Comparison of ENCODE assay signal across 8 cellular contexts in the genomic region with DNA sequence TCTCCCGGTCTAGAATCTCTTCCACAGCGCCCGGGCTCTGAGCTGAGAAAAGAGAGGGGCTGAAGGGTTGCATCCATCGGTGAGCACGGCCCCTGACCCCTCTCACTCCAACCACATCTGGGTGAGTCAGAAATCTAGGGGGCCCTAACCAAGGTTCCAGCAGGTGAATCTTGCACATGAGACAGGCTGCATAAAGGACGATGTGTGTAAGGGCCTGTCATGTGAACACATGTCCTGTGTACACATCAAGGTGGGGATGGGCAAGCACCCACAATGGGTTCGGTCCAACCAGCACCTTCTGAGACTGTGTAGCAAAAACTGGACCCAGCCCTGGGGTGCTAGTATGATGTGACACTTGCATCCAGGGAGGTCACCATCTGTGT. TPM values are rescaled to one million over a fixed set of nuclear protein-coding genes. Genes with fewer than 3 reads are reported as not detected.
A peak's percentile ranks its signal among the peaks of the same experiment; 100 is the strongest.
DNase-seq lines count a peak whose midpoint lies in the region; ATAC-seq and TF ChIP-seq lines count a peak whose summit lies in the region.

No MANE protein-coding gene starts in this region.

- peak overlapping the region; percentile 97 for H3K4me3 Mint-ChIP-seq in activated B cell treated with CpG ODN at 0.5 μM for 24 hours

- H3K9me3 Mint-ChIP-seq in activated B cell treated with CpG ODN at 0.5 μM for 24 hours: no peaks in the 10 kb centered on the region

- peak overlapping the region; percentile 87 for H3K4me3 ChIP-seq in GM12864 (ENCODE audit: low read depth, low read length)
- H3K4me3 ChIP-seq in foreskin fibroblast (ENCODE audit: low read depth in 1 of 2, low read length in 2 of 2): peak overlapping the region; percentile 93 to 94
- H3K4me3 ChIP-seq in sigmoid colon: peak overlapping the region; percentile 85 to 98 (median 90)

- POLR2A ChIA-PET in activated B cell treated with CpG ODN at 0.5 μM for 24 hours (lab: Charles Lee): interaction anchor here (0.5 to 3.5 kb wide), 9 partner anchors 29 to 490 kb away, joined by 5 to 55 read pairs (median 18); a partner anchor contains a TSS

- DNase-seq in GM12864 (ENCODE audit: low read depth) (no peak), activated B cell treated with CpG ODN at 0.5 μM for 24 hours (peak; percentile 13), foreskin fibroblast (no peak), sigmoid colon (peak; percentile 62), hippocampal formation (lab: John Stamatoyannopoulos, UW) (no peak), NCI-H446 (lab: John Stamatoyannopoulos, UW) (no peak), Kasumi-1 (lab: John Stamatoyannopoulos, UW) (no peak)

- peaks cover 12 to 55% (median 21%) of the 10 kb centered on the region in 4 donors for H3K36me3 ChIP-seq in sigmoid colon

- WGBS in sigmoid colon, 2 donors: 69 to 89% methylated on average over 7 of the region's 7 CpGs

- H3K4me1 Mint-ChIP-seq in activated B cell treated with CpG ODN at 0.5 μM for 24 hours: peaks cover 53% of the 10 kb centered on the region

- peak overlapping the region; percentile 96 to 100 (median 98) for H3K27ac ChIP-seq in sigmoid colon

- no peaks in the 10 kb centered on the region for H3K27me3 ChIP-seq in sigmoid colon

- H3K36me3 Mint-ChIP-seq in activated B cell treated with CpG ODN at 0.5 μM for 24 hours (ENCODE audit: low read depth): peaks cover 62% of the 10 kb centered on the region

- TF ChIP-seq CTCF in GM12864 (IDR thresholded peaks at IDR 0.05; ENCODE audit: low read depth, low read length, missing control alignments): no peak
- no peak for TF ChIP-seq CTCF in activated B cell treated with CpG ODN at 0.5 μM for 24 hours (IDR thresholded peaks at IDR 0.05)
- no peak for TF ChIP-seq CTCF in foreskin fibroblast (IDR thresholded peaks at IDR 0.05; ENCODE audit: low read depth, low read length)
- TF ChIP-seq CTCF in sigmoid colon (IDR thresholded peaks at IDR 0.05): no peak

- ATAC-seq in activated B cell treated with CpG ODN at 0.5 μM for 24 hours (ENCODE audit: low read depth) (no peak), HG03469 (IDR thresholded peaks at IDR 0.05; ENCODE audit: unreplicated experiment) (no peak)

- no peak for TF ChIP-seq POLR2A in sigmoid colon (IDR thresholded peaks at IDR 0.05)

- TF ChIP-seq EP300 in sigmoid colon (IDR thresholded peaks at IDR 0.05): no peak

- CTCF ChIA-PET in activated B cell treated with CpG ODN at 0.5 μM for 24 hours (lab: Charles Lee): no interaction called here

- no peaks in the 10 kb centered on the region for H3K27me3 Mint-ChIP-seq in activated B cell treated with CpG ODN at 0.5 μM for 24 hours

- H3K27ac Mint-ChIP-seq in activated B cell treated with CpG ODN at 0.5 μM for 24 hours: peak overlapping the region; percentile 99

- H3K9me3 ChIP-seq in sigmoid colon: no peaks in the 10 kb centered on the region

- H3K4me1 ChIP-seq in sigmoid colon: peaks cover 0 to 61% (median 43%) of the 10 kb centered on the region in 4 donors

- intact Hi-C loops in activated B cell treated with CpG ODN at 0.5 μM for 24 hours (cut with micrococcal nuclease): loop anchor here (2.0 kb wide), 1 partner anchor 103 kb away; no protein-coding TSS in a partner anchor
- intact Hi-C loops in sigmoid colon (cut with DNase I): loop anchor here (5.0 kb wide), 4 partner anchors 101 to 301 kb away; a partner anchor contains a TSS

RNA-seq across cellular contexts. Expression of a gene that starts 1.2 kb away (rescaled TPM):
- 44.2 and 47.0 TPM in 2 replicates for total RNA-seq in activated B cell treated with CpG ODN at 0.5 μM for 24 hours
- total RNA-seq in sigmoid colon: 10 to 100 TPM; 22.8 to 29.6 (median 23.8) TPM
- polyA plus RNA-seq in sigmoid colon: 10 to 100 TPM; 33.8 to 48.1 (median 39.0) TPM

RNA-seq across cellular contexts. Expression of a gene that starts 1.5 kb away (rescaled TPM):
- 108 and 114 TPM in 2 replicates for total RNA-seq in activated B cell treated with CpG ODN at 0.5 μM for 24 hours
- 100 to 1,000 TPM in 1 of 4 donors, 10 to 100 TPM in 3; 73.7 to 103 (median 86.8) TPM for total RNA-seq in sigmoid colon
- polyA plus RNA-seq in sigmoid colon: 10 to 100 TPM; 39.6 to 69.1 (median 47.9) TPM

RNA-seq across cellular contexts. Expression of a gene that starts 13.1 kb away (rescaled TPM):
- total RNA-seq in activated B cell treated with CpG ODN at 0.5 μM for 24 hours (not detected in 2 replicates), sigmoid colon (not detected)
- not detected for polyA plus RNA-seq in sigmoid colon

RNA-seq across cellular contexts. Expression of a gene that starts 30.1 kb away (rescaled TPM):
- total RNA-seq in activated B cell treated with CpG ODN at 0.5 μM for 24 hours (21.8 and 23.0 TPM in 2 replicates), sigmoid colon (10 to 100 TPM in 3 of 4 donors, 1 to 10 TPM in 1; 6.4 to 12.5 (median 11.5) TPM)
- 10 to 100 TPM in 2 of 3 donors, 1 to 10 TPM in 1; 9.6 to 21.0 (median 12.5) TPM for polyA plus RNA-seq in sigmoid colon

RNA-seq across cellular contexts. Expression of a gene that starts 30.8 kb away (rescaled TPM):
- total RNA-seq in activated B cell treated with CpG ODN at 0.5 μM for 24 hours (147 and 149 TPM in 2 replicates), sigmoid colon (100 to 1,000 TPM in 2 of 4 donors, 10 to 100 TPM in 2; 86.2 to 118 (median 99.3) TPM)
- polyA plus RNA-seq in sigmoid colon: 100 to 1,000 TPM; 111 to 180 (median 138) TPM

Comparison
In these comparisons a context has a peak if more than half of its experiments do, and no peak if none do; other contexts are left out.
1. DNase-seq: peak in activated B cell treated with CpG ODN at 0.5 μM for 24 hours (single experiment) and sigmoid colon (single experiment); none in GM12864 (single experiment), foreskin fibroblast (0 of 2), hippocampal formation (0 of 2), NCI-H446 (0 of 2) and Kasumi-1 (0 of 2).
2. Peak in every context shown above with its lines, with median percentiles within 50 percentile points of each other: H3K4me3 ChIP-seq.